1 cellular context compared by ENCODE assay signal in the genomic region with DNA sequence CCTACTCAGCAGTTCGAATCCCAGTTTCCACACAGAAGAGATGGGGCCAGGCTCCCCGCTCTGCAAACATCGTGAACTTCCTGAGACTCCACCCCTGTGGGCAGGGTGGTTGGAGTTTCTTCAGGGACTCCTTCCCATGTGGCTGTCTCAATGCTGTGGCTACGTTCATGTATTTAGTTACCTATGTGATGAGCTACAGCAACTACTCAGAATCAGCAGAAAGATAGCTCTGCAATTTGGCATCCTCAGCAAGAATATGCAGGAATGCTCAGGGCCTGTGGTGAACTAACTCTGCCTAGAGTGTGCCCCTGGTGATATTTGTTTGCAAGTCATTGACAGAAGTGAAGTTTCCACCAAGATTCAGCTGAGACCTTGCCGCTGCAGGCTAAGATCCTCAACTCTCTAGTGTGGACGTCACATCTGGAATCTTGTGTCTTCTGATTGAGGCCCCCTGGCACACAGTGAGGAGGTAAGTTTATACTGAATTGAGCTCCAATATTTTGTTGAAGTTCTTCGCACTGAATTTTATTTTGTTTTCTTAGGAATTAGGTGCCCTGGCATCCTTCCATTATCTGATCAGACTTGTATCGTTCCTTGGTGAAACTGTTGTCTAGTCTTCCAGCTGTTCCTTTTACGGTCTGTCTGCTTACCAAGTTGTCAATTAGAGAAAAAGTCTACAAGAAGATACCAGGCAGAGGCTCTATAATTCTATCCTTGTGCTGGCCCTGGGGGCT.
TF ChIP-seq lines count a peak whose summit lies in the region.

No MANE protein-coding gene starts in this region.

TF ChIP-seq in IMR-90, 13 proteins besides CTCF, POLR2A, EP300 and RAD21:
- TF ChIP-seq RCOR1 (IDR thresholded peaks at IDR 0.05; ENCODE audit: insufficient replicate concordance, low read length) (no peak), SMC3 (IDR thresholded peaks at IDR 0.05; ENCODE audit: low read depth, low read length) (no peak), NFE2L2 (IDR thresholded peaks at IDR 0.05; ENCODE audit: low read depth, low read length) (no peak)
- TF ChIP-seq, protein P1, sequence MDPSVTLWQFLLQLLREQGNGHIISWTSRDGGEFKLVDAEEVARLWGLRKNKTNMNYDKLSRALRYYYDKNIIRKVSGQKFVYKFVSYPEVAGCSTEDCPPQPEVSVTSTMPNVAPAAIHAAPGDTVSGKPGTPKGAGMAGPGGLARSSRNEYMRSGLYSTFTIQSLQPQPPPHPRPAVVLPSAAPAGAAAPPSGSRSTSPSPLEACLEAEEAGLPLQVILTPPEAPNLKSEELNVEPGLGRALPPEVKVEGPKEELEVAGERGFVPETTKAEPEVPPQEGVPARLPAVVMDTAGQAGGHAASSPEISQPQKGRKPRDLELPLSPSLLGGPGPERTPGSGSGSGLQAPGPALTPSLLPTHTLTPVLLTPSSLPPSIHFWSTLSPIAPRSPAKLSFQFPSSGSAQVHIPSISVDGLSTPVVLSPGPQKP (IDR thresholded peaks at IDR 0.05; ENCODE audit: borderline replicate concordance, low read depth, low read length) = no peak
TF ChIP-seq in IMR-90: peak in this region for 0.
